Comparison of ENCODE assay signal across 1 cellular context in the genomic region with DNA sequence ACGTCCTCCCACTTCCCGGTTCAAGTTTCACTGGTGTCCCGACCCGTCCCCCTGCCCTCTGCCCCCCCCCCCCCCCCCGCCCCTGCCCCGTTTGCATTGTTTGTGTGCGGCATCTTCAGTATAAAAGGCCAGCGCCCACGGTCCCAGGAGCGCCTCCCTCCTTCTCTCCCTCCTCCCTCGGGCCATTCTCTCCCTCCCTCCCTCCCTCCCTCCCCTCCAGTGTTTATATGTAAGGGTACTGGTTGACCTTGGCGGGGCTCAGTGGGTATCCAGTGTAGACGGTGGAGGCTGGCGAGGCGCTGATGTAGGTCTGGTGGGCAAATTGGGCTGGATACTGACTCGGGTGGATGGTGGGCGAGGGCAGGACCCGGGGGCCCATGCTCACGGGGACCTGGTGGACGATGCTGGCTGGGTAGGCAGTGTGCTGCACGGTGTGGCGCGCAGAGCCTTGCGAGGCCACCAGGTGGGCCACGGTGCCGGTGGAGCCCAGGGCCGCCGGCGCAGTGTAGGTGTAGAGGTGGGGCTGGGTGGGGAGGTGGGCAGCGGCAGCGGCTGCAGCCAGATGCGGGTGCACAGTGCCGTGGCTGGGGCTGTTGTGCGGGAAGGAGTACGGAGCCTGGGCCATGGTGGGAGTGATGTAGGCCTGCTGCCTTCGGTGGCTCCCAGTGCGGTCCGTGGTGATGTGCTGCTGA.
TF ChIP-seq lines count a peak whose summit lies in the region.

No MANE protein-coding gene starts in this region.

TF ChIP-seq in IMR-90, 13 proteins besides CTCF, POLR2A, EP300 and RAD21 (continued from another document):
- TF ChIP-seq ELK1 (IDR thresholded peaks at IDR 0.05; ENCODE audit: borderline replicate concordance, low read depth, low read length) (no peak), NFE2L2 (IDR thresholded peaks at IDR 0.05; ENCODE audit: low read depth, low read length) (no peak), CEBPB (IDR thresholded peaks at IDR 0.05; ENCODE audit: low read depth, low read length) (no peak)
